ENCODE assay signal across 30 cellular contexts in the genomic region with DNA sequence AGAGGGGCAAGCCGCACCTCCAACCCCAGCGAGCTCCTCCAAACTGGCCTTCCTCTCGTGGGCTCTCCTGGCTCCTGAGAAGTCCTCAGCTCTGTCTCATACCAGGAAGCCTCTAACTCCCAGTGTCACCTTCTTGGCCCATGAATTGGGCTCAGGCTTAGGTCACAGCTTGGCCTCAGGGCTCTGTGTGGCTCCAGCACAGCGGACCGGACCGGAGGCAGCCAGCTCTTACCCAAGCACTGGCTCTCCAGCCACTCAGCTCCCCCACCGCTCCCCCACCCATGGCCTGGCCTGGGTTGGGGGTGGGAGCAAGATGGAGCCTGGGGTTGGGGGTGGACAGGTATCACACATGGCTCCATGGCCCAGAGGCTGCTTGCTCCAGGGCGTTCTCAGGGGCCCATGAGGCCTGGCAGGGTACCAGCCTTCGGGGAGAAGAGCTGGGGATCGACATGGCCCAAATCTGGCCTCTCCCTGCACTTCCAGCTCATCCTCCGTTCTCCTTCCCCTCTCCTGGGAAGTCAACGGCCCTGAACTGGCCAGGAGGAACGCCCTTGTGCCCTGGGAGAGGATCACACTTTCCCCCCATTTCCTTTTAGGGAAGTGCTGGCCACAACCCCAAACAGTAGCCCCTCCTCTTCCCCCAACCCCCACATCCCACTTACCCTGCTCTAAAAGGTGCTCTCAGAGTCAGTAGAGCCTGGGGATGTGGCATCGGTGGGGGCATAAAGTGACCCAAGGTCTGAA.
DNase-seq lines count a peak whose midpoint lies in the region; ATAC-seq, FAIRE-seq and TF ChIP-seq lines count a peak whose summit lies in the region.
"Had no signal": no experiment of that assay in that cellular context is flagged by ENCODE, and none has a peak within 500 bp of the region (broad histone marks: within the 10 kb centered on the region; RNA-seq: fewer than 3 reads in every experiment).

No MANE protein-coding gene starts in this region.

- peak overlapping the region; percentile 38; the same call in 1 of the 2 replicates for H3K4me3 ChIP-seq in PC-9
- H3K4me3 ChIP-seq in kidney (ENCODE audit: low read length in 2 of 2) = no peak overlapping the region
- H3K4me3 ChIP-seq: heart right ventricle had no signal

- no TSS peak for BruUV-seq in PC-9 (replicated peaks; lab: Mats Ljungman, UMichigan)

- ATAC-seq in stimulated activated effector memory CD8-positive, alpha-beta T cell treated with anti-CD3 and anti-CD28 coated beads, Interleukin-12 subunit alpha, Interleukin-12 subunit beta, amount 100 ng/mL, for 72 hours = no peak
- ATAC-seq in GM19467 (IDR thresholded peaks at IDR 0.05; ENCODE audit: unreplicated experiment) = no peak
- ATAC-seq in activated T-cell treated with anti-CD3 and anti-CD28 coated beads, Interleukin-2, amount 50 U/mL, for 72 hours (replicated peaks in 1 of 2) = no peak
- ATAC-seq: heart right ventricle, left lobe of liver, sciatic nerve had no signal

- H2AFZ ChIP-seq in PC-9 = no peak overlapping the region
- H2AFZ ChIP-seq: parathyroid adenoma had no signal

- DNase-seq in PC-9 (no peak), kidney (no peak), NCI-H1417 treated with DMSO at 0.1 percent for 48 hours (lab: John Stamatoyannopoulos, UW) (no peak), activated gamma-delta T cell treated with Interleukin-2 at 50 U/mL for 16 hours (no peak)
- no peak for DNase-seq in stimulated activated effector memory CD8-positive, alpha-beta T cell treated with anti-CD3 and anti-CD28 coated beads, Interleukin-12 subunit alpha, Interleukin-12 subunit beta, amount 100 ng/mL, for 72 hours (ENCODE audit: low spot score in 2 of 2)
- DNase-seq in activated T-cell treated with anti-CD3 and anti-CD28 coated beads, Interleukin-2, amount 50 U/mL, for 72 hours = no peak
- DNase-seq: activated CD4-positive, alpha-beta T cell treated with anti-CD3 and anti-CD28 coated beads, Interleukin-2, amount 50 U/mL, for 48 hours; activated CD4-positive, CD25-positive, alpha-beta regulatory T cell; activated CD8-positive, alpha-beta memory T cell treated with anti-CD3 and anti-CD28 coated beads, Interleukin-2, amount 50 U/mL, for 4 hours; C1 segment of cervical spinal cord; DND-41; HCEC 1CT; heart right ventricle; midbrain; NCI-H1105 treated with DMSO at 0.1 percent for 48 hours; NCI-H2029 treated with DMSO at 0.1 percent for 48 hours; Right ventricle myocardium superior; stimulated activated CD8-positive, alpha-beta memory T cell treated with anti-CD3 and anti-CD28 coated beads, Interleukin-4, amount 100 ng/mL, for 48 hours had no signal

- H3K79me2 ChIP-seq in PC-9 (ENCODE audit: low read depth) = no peaks in the 10 kb centered on the region
- H3K79me2 ChIP-seq: parathyroid adenoma had no signal

- H4K20me1 ChIP-seq in PC-9 (ENCODE audit: insufficient read depth) = no peaks in the 10 kb centered on the region

- intact Hi-C loops in PC-9 (cut with micrococcal nuclease; ENCODE audit: unreplicated experiment) (no loop called here), kidney (cut with DNase I) (no loop called here)

- FAIRE-seq in kidney (lab: Jason Lieb, UNC) = no peak
- FAIRE-seq: astrocyte, endothelial cell of umbilical vein, urothelium cell line had no signal

- no peak overlapping the region for H3K4me3 Mint-ChIP-seq in stimulated activated effector memory CD8-positive, alpha-beta T cell treated with anti-CD3 and anti-CD28 coated beads, Interleukin-12 subunit alpha, Interleukin-12 subunit beta, amount 100 ng/mL, for 72 hours
- H3K4me3 Mint-ChIP-seq in activated T-cell treated with anti-CD3 and anti-CD28 coated beads, Interleukin-2, amount 50 U/mL, for 72 hours = no peak overlapping the region
- H3K4me3 Mint-ChIP-seq: activated naive CD8-positive, alpha-beta T cell; central memory CD8-positive, alpha-beta T cell had no signal

- H3K9me3 ChIP-seq in PC-9 (ENCODE audit: insufficient read depth, low read depth) (no peaks in the 10 kb centered on the region), kidney (ENCODE audit: control insufficient read depth in 1 of 2, low read length in 2 of 2) (no peaks in the 10 kb centered on the region)
- H3K9me3 ChIP-seq: heart right ventricle had no signal

- peak overlapping the region in 1 of 2 donors; percentile 22 for H3K9ac ChIP-seq in kidney (ENCODE audit: low read length in 2 of 2)
- H3K9ac ChIP-seq: parathyroid adenoma had no signal

- POLR2A ChIA-PET in PC-9 (lab: Charles Lee; ENCODE audit: unreplicated experiment) = interaction anchor here (0.7 kb wide), 1 partner anchor 13 kb away, joined by 7 read pairs; no protein-coding TSS in a partner anchor

- peaks cover 27% of the 10 kb centered on the region for H3K4me1 Mint-ChIP-seq in stimulated activated effector memory CD8-positive, alpha-beta T cell treated with anti-CD3 and anti-CD28 coated beads, Interleukin-12 subunit alpha, Interleukin-12 subunit beta, amount 100 ng/mL, for 72 hours
- peaks cover 27% of the 10 kb centered on the region for H3K4me1 Mint-ChIP-seq in activated T-cell treated with anti-CD3 and anti-CD28 coated beads, Interleukin-2, amount 50 U/mL, for 72 hours (ENCODE audit: low read depth)

- CTCF ChIA-PET in PC-9 (lab: Charles Lee) = no interaction called here

- H3K4me2 ChIP-seq in PC-9 = peak overlapping the region; percentile 75

- H3K27ac ChIP-seq in C4-2B (peak overlapping the region; percentile 96), PC-9 (peak overlapping the region; percentile 71), kidney (ENCODE audit: low read depth in 2 of 2, low read length in 2 of 2) (peak overlapping the region; percentile 79 to 85)
- H3K27ac ChIP-seq: parathyroid adenoma had no signal

- peaks cover 19% of the 10 kb centered on the region for H3K27me3 Mint-ChIP-seq in activated T-cell treated with anti-CD3 and anti-CD28 coated beads, Interleukin-2, amount 50 U/mL, for 72 hours (ENCODE audit: low read depth)
- H3K27me3 Mint-ChIP-seq: activated naive CD8-positive, alpha-beta T cell; central memory CD8-positive, alpha-beta T cell had no signal

- H3F3A ChIP-seq in PC-9 (ENCODE audit: insufficient read depth, low read depth) = peaks cover 3% of the 10 kb centered on the region; the same call in 1 of the 2 replicates

- H3K27me3 ChIP-seq in PC-9 (ENCODE audit: insufficient read depth, low read depth) = no peaks in the 10 kb centered on the region

- H3K9me3 Mint-ChIP-seq in stimulated activated effector memory CD8-positive, alpha-beta T cell treated with anti-CD3 and anti-CD28 coated beads, Interleukin-12 subunit alpha, Interleukin-12 subunit beta, amount 100 ng/mL, for 72 hours = no peaks in the 10 kb centered on the region
- no peaks in the 10 kb centered on the region for H3K9me3 Mint-ChIP-seq in activated T-cell treated with anti-CD3 and anti-CD28 coated beads, Interleukin-2, amount 50 U/mL, for 72 hours
- H3K9me3 Mint-ChIP-seq: activated T-helper 2 cell treated with anti-CD3 and anti-CD28 coated beads, Interferon-gamma antibody, Interleukin-2, Interleukin-4, amounts not matched to agents 10 μg/mL and 5 μg/mL and 100 μg/mL, durations not matched to agents 14 hours and 24 hours and 36 hours; central memory CD8-positive, alpha-beta T cell; nephron had no signal

- no peaks in the 10 kb centered on the region for H3K9me2 ChIP-seq in PC-9 (ENCODE audit: insufficient read depth)

- H3K36me3 ChIP-seq in PC-9 (ENCODE audit: low read depth) (no peaks in the 10 kb centered on the region), kidney (ENCODE audit: control insufficient read depth in 1 of 2, insufficient read depth in 2 of 2, low read length in 2 of 2) (no peaks in the 10 kb centered on the region)

- H3K4me1 ChIP-seq in PC-9 (replicated peaks; ENCODE audit: insufficient read depth) (peaks cover 24% of the 10 kb centered on the region), kidney (ENCODE audit: control insufficient read depth in 1 of 2, insufficient read depth in 1 of 2, low read depth in 1 of 2, low read length in 2 of 2) (peaks cover 15 to 28% of the 10 kb centered on the region in 2 donors)
- H3K4me1 ChIP-seq: parathyroid adenoma had no signal

- TF ChIP-seq CTCF in C4-2B (conservative IDR thresholded peaks at IDR 0.05) = no peak
- no peak for TF ChIP-seq CTCF in PC-9 (conservative IDR thresholded peaks at IDR 0.05)
- no peak for TF ChIP-seq CTCF in kidney (IDR thresholded peaks at IDR 0.05; ENCODE audit: borderline replicate concordance, extremely low read depth, insufficient read depth)

- H3K27ac Mint-ChIP-seq in stimulated activated effector memory CD8-positive, alpha-beta T cell treated with anti-CD3 and anti-CD28 coated beads, Interleukin-12 subunit alpha, Interleukin-12 subunit beta, amount 100 ng/mL, for 72 hours = peak overlapping the region; percentile 70
- H3K27ac Mint-ChIP-seq in activated T-cell treated with anti-CD3 and anti-CD28 coated beads, Interleukin-2, amount 50 U/mL, for 72 hours = no peak overlapping the region
- H3K27ac Mint-ChIP-seq: activated naive CD8-positive, alpha-beta T cell; activated T-helper 2 cell treated with anti-CD3 and anti-CD28 coated beads, Interferon-gamma antibody, Interleukin-2, Interleukin-4, amounts not matched to agents 10 μg/mL and 5 μg/mL and 100 μg/mL, durations not matched to agents 14 hours and 24 hours and 36 hours had no signal

- no peaks in the 10 kb centered on the region for H3K36me3 Mint-ChIP-seq in stimulated activated effector memory CD8-positive, alpha-beta T cell treated with anti-CD3 and anti-CD28 coated beads, Interleukin-12 subunit alpha, Interleukin-12 subunit beta, amount 100 ng/mL, for 72 hours
- no peaks in the 10 kb centered on the region for H3K36me3 Mint-ChIP-seq in activated T-cell treated with anti-CD3 and anti-CD28 coated beads, Interleukin-2, amount 50 U/mL, for 72 hours (ENCODE audit: insufficient read depth in 2 of 2)
- H3K36me3 Mint-ChIP-seq: activated naive CD8-positive, alpha-beta T cell had no signal
